14 cellular contexts compared by ENCODE assay signal in genomic region chr6:113488812-113489685, GRCh38.
DNase-seq lines count a peak whose midpoint lies in the region; ATAC-seq and TF ChIP-seq lines count a peak whose summit lies in the region.
"Had no signal": no experiment of that assay in that cellular context is flagged by ENCODE, and none has a peak within 500 bp of the region (broad histone marks: within the 10 kb centered on the region; RNA-seq: fewer than 3 reads in every experiment).

No MANE protein-coding gene starts in this region.

- no peak overlapping the region for H3K27ac Mint-ChIP-seq in WTC11
- no peak overlapping the region for H3K27ac Mint-ChIP-seq in activated naive CD8-positive, alpha-beta T cell treated with anti-CD3 and anti-CD28 coated beads, Interleukin-2, amount 50 U/mL, for 24 hours
- H3K27ac Mint-ChIP-seq: activated T-helper 1 cell treated with anti-CD3 and anti-CD28 coated beads, Interleukin-12 subunit alpha, Interleukin-12 subunit beta, Interleukin-2, Interleukin-4 antibody, amounts not matched to agents 30 ng/mL and 10 ng/mL and 1 ng/mL, durations not matched to agents 14 hours and 24 hours and 36 hours; progenitor cell of endocrine pancreas; stimulated activated naive CD8-positive, alpha-beta T cell treated with anti-CD3 and anti-CD28 coated beads, Interleukin-15, Interleukin-2, amounts not matched to agents 100 ng/mL and 50 ng/mL, for 24 hours had no signal

- peak; percentile 20 for DNase-seq in ELR (ENCODE audit: low read depth)
- no peak for DNase-seq in WTC11 (ENCODE audit: low spot score)
- DNase-seq in left colon = no peak
- DNase-seq in RPMI8226 = no peak
- DNase-seq in activated CD4-positive, CD25-positive, alpha-beta regulatory T cell treated with anti-CD3 and anti-CD28 coated beads, Interleukin-2, amount 50 U/mL, for 72 hours = no peak
- no peak for DNase-seq in activated naive CD8-positive, alpha-beta T cell treated with anti-CD3 and anti-CD28 coated beads, Interleukin-2, amount 50 U/mL, for 24 hours
- DNase-seq in NCI-H2107 treated with DMSO at 0.1 percent for 48 hours (lab: John Stamatoyannopoulos, UW; ENCODE audit: unreplicated experiment) = no peak
- DNase-seq: NCI-H1417; NCI-H82; stimulated activated CD4-positive, alpha-beta T cell treated with anti-CD3 and anti-CD28 coated beads, Interleukin-4, amount 100 ng/mL, for 1 hour had no signal

- no peaks in the 10 kb centered on the region for H3K27me3 Mint-ChIP-seq in WTC11 (ENCODE audit: low read depth)
- no peaks in the 10 kb centered on the region for H3K27me3 Mint-ChIP-seq in activated naive CD8-positive, alpha-beta T cell treated with anti-CD3 and anti-CD28 coated beads, Interleukin-2, amount 50 U/mL, for 24 hours
- H3K27me3 Mint-ChIP-seq: progenitor cell of endocrine pancreas; stimulated activated naive CD8-positive, alpha-beta T cell treated with anti-CD3 and anti-CD28 coated beads, Interleukin-15, Interleukin-2, amounts not matched to agents 100 ng/mL and 50 ng/mL, for 24 hours had no signal

- POLR2A ChIA-PET in WTC11 (lab: Charles Lee) = no interaction called here

- TF ChIP-seq RAD21 in Ishikawa (IDR thresholded peaks at IDR 0.05; ENCODE audit: low read depth) = peak; percentile 33; the same call in 1 of the 2 replicates

- no peaks in the 10 kb centered on the region for H3K4me1 Mint-ChIP-seq in WTC11
- no peaks in the 10 kb centered on the region for H3K4me1 Mint-ChIP-seq in activated naive CD8-positive, alpha-beta T cell treated with anti-CD3 and anti-CD28 coated beads, Interleukin-2, amount 50 U/mL, for 24 hours

- ATAC-seq in WTC11 (peak; percentile 86), left colon (peak; percentile 68)
- no peak for ATAC-seq in activated naive CD8-positive, alpha-beta T cell treated with anti-CD3 and anti-CD28 coated beads, Interleukin-2, amount 50 U/mL, for 24 hours

- TF ChIP-seq CTCF in WTC11 (IDR thresholded peaks at IDR 0.05) = peak; percentile 49

- H3K4me3 Mint-ChIP-seq in WTC11 = no peak overlapping the region
- H3K4me3 Mint-ChIP-seq in activated naive CD8-positive, alpha-beta T cell treated with anti-CD3 and anti-CD28 coated beads, Interleukin-2, amount 50 U/mL, for 24 hours = no peak overlapping the region
- H3K4me3 Mint-ChIP-seq: activated T-helper 1 cell treated with anti-CD3 and anti-CD28 coated beads, Interleukin-12 subunit alpha, Interleukin-12 subunit beta, Interleukin-2, Interleukin-4 antibody, amounts not matched to agents 30 ng/mL and 10 ng/mL and 1 ng/mL, durations not matched to agents 14 hours and 24 hours and 36 hours; stimulated activated naive CD8-positive, alpha-beta T cell treated with anti-CD3 and anti-CD28 coated beads, Interleukin-15, Interleukin-2, amounts not matched to agents 100 ng/mL and 50 ng/mL, for 24 hours had no signal

- H3K36me3 Mint-ChIP-seq in WTC11 = no peaks in the 10 kb centered on the region
- no peaks in the 10 kb centered on the region for H3K36me3 Mint-ChIP-seq in activated naive CD8-positive, alpha-beta T cell treated with anti-CD3 and anti-CD28 coated beads, Interleukin-2, amount 50 U/mL, for 24 hours (ENCODE audit: low read depth)

- CTCF ChIA-PET in WTC11 (lab: Charles Lee) = interaction anchor here (0.9 to 2.0 kb wide), 2 partner anchors 370 to 390 kb away, joined by 4 to 8 read pairs (median 5); no protein-coding TSS in a partner anchor

- no peaks in the 10 kb centered on the region for H3K9me3 Mint-ChIP-seq in WTC11
- H3K9me3 Mint-ChIP-seq in activated naive CD8-positive, alpha-beta T cell treated with anti-CD3 and anti-CD28 coated beads, Interleukin-2, amount 50 U/mL, for 24 hours = no peaks in the 10 kb centered on the region
- H3K9me3 Mint-ChIP-seq: activated T-helper 1 cell treated with anti-CD3 and anti-CD28 coated beads, Interleukin-12 subunit alpha, Interleukin-12 subunit beta, Interleukin-2, Interleukin-4 antibody, amounts not matched to agents 30 ng/mL and 10 ng/mL and 1 ng/mL, durations not matched to agents 14 hours and 24 hours and 36 hours; stimulated activated naive CD8-positive, alpha-beta T cell treated with anti-CD3 and anti-CD28 coated beads, Interleukin-15, Interleukin-2, amounts not matched to agents 100 ng/mL and 50 ng/mL, for 24 hours had no signal

- intact Hi-C loops in left colon (cut with DNase I, micrococcal nuclease) = no loop called here

- no peak for TF ChIP-seq EP300 in Ishikawa (IDR thresholded peaks at IDR 0.05; ENCODE audit: borderline replicate concordance)

TF ChIP-seq in Ishikawa, 13 proteins besides CTCF, POLR2A, EP300 and RAD21 (continues in another document):
- no peak for TF ChIP-seq YY1 (IDR thresholded peaks at IDR 0.05; ENCODE audit: low read depth)
- TF ChIP-seq TCF12 (IDR thresholded peaks at IDR 0.05; ENCODE audit: low read depth) = no peak
- TF ChIP-seq MAX (IDR thresholded peaks at IDR 0.05) = no peak
- no peak for TF ChIP-seq ZBTB7A (IDR thresholded peaks at IDR 0.05; ENCODE audit: low read depth)
- TF ChIP-seq FOXM1 (IDR thresholded peaks at IDR 0.05; ENCODE audit: borderline replicate concordance, low read depth) = no peak
- no peak for TF ChIP-seq EGR1 (IDR thresholded peaks at IDR 0.05)
- no peak for TF ChIP-seq TAF1 (IDR thresholded peaks at IDR 0.05; ENCODE audit: low read depth)
- no peak for TF ChIP-seq CEBPB (IDR thresholded peaks at IDR 0.05)
- TF ChIP-seq CREB1 (IDR thresholded peaks at IDR 0.05; ENCODE audit: low read depth) = no peak
- TF ChIP-seq TEAD4 (IDR thresholded peaks at IDR 0.05) = no peak
- TF ChIP-seq USF1 (IDR thresholded peaks at IDR 0.05) = no peak
- no peak for TF ChIP-seq NFIC (IDR thresholded peaks at IDR 0.05)

TF ChIP-seq in WTC11, 78 proteins besides CTCF, POLR2A, EP300 and RAD21:
- TF ChIP-seq ATF6 (CRISPR knock-in tag; IDR thresholded peaks at IDR 0.05) = no peak
- TF ChIP-seq RORB (CRISPR knock-in tag; IDR thresholded peaks at IDR 0.05) = no peak
- no peak for TF ChIP-seq ATF3 (CRISPR knock-in tag; conservative IDR thresholded peaks at IDR 0.05)
- no peak for TF ChIP-seq EMX1 (CRISPR knock-in tag; IDR thresholded peaks at IDR 0.05)
- no peak for TF ChIP-seq MLX (CRISPR knock-in tag; IDR thresholded peaks at IDR 0.05)
- TF ChIP-seq SMAD3 (CRISPR knock-in tag; IDR thresholded peaks at IDR 0.05; ENCODE audit: borderline replicate concordance) = no peak
- TF ChIP-seq E2F4 (CRISPR knock-in tag; IDR thresholded peaks at IDR 0.05; ENCODE audit: borderline replicate concordance, low read depth) = no peak
